Comparison of ENCODE assay signal across 2 cellular contexts in genomic region chr7:134167250-134167649, GRCh38.
TF ChIP-seq lines count a peak whose summit lies in the region.

No MANE protein-coding gene starts in this region.

TF ChIP-seq in liver, 16 proteins besides CTCF, POLR2A, EP300 and RAD21:
- TF ChIP-seq RXRA (IDR thresholded peaks at IDR 0.05) (peak in 1 of 2 donors; percentile 5), HNF4A (conservative IDR thresholded peaks at IDR 0.05) (peak; percentile 32 to 48), NR2F2 (IDR thresholded peaks at IDR 0.05) (no peak)

TF ChIP-seq in HepG2, 621 proteins besides CTCF, POLR2A, EP300 and RAD21:
- TF ChIP-seq HINFP (CRISPR knock-in tag; IDR thresholded peaks at IDR 0.05; ENCODE audit: low read depth): no peak
- TF ChIP-seq ZMYM2 (CRISPR knock-in tag; IDR thresholded peaks at IDR 0.05): no peak
- no peak for TF ChIP-seq ARNT (IDR thresholded peaks at IDR 0.05)
- no peak for TF ChIP-seq ZNF550 (CRISPR knock-in tag; IDR thresholded peaks at IDR 0.05; ENCODE audit: borderline replicate concordance)
- TF ChIP-seq ZBTB10 (CRISPR knock-in tag; IDR thresholded peaks at IDR 0.05; ENCODE audit: borderline replicate concordance): no peak
- TF ChIP-seq REPIN1 (CRISPR knock-in tag; IDR thresholded peaks at IDR 0.05; ENCODE audit: borderline replicate concordance, low read depth): no peak
- TF ChIP-seq MAF1 (CRISPR knock-in tag; IDR thresholded peaks at IDR 0.05; ENCODE audit: borderline replicate concordance): no peak
- no peak for TF ChIP-seq ZNF574 (CRISPR knock-in tag; IDR thresholded peaks at IDR 0.05)
- TF ChIP-seq GTF2F1 (IDR thresholded peaks at IDR 0.05; ENCODE audit: low read length): no peak
- no peak for TF ChIP-seq TCF7L2 (IDR thresholded peaks at IDR 0.05; ENCODE audit: low read depth, low read length)
- no peak for TF ChIP-seq ZNF101 (CRISPR knock-in tag; IDR thresholded peaks at IDR 0.05; ENCODE audit: borderline replicate concordance, low read depth)
- no peak for TF ChIP-seq ZNF276 (CRISPR knock-in tag; IDR thresholded peaks at IDR 0.05; ENCODE audit: low read depth)
- no peak for TF ChIP-seq KMT2A (CRISPR knock-in tag; IDR thresholded peaks at IDR 0.05)
- no peak for TF ChIP-seq ZBTB34 (CRISPR knock-in tag; IDR thresholded peaks at IDR 0.05)
- TF ChIP-seq ZNF570 (CRISPR knock-in tag; IDR thresholded peaks at IDR 0.05; ENCODE audit: borderline replicate concordance): no peak
- TF ChIP-seq SALL2 (CRISPR knock-in tag; IDR thresholded peaks at IDR 0.05): no peak
- no peak for TF ChIP-seq TFDP2 (CRISPR knock-in tag; IDR thresholded peaks at IDR 0.05)
